Comparison of ENCODE assay signal across 9 cellular contexts in genomic region chr3:184186184-184186901, GRCh38. TPM values are rescaled to one million over a fixed set of nuclear protein-coding genes. Genes with fewer than 3 reads are reported as not detected.
DNase-seq lines count a peak whose midpoint lies in the region; ATAC-seq, FAIRE-seq and TF ChIP-seq lines count a peak whose summit lies in the region.
"Had no signal": no experiment of that assay in that cellular context is flagged by ENCODE, and none has a peak within 500 bp of the region (broad histone marks: within the 10 kb centered on the region; RNA-seq: fewer than 3 reads in every experiment).

A gene with protein sequence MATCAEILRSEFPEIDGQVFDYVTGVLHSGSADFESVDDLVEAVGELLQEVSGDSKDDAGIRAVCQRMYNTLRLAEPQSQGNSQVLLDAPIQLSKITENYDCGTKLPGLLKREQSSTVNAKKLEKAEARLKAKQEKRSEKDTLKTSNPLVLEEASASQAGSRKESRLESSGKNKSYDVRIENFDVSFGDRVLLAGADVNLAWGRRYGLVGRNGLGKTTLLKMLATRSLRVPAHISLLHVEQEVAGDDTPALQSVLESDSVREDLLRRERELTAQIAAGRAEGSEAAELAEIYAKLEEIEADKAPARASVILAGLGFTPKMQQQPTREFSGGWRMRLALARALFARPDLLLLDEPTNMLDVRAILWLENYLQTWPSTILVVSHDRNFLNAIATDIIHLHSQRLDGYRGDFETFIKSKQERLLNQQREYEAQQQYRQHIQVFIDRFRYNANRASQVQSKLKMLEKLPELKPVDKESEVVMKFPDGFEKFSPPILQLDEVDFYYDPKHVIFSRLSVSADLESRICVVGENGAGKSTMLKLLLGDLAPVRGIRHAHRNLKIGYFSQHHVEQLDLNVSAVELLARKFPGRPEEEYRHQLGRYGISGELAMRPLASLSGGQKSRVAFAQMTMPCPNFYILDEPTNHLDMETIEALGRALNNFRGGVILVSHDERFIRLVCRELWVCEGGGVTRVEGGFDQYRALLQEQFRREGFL (plus strand): TSS chr3:184186199. CDS start chr3:184186208, 9 bp downstream.

- FAIRE-seq in astrocyte (lab: Jason Lieb, UNC) (no peak), small intestine (lab: Jason Lieb, UNC) (no peak)
- FAIRE-seq: colon had no signal

- H3K4me1 ChIP-seq in astrocyte (ENCODE audit: insufficient read depth, low read length) = peaks cover 18% of the 10 kb centered on the region
- H3K4me1 ChIP-seq in small intestine (ENCODE audit: control insufficient read depth in 2 of 2, insufficient read depth in 1 of 2, low read depth in 1 of 2, low read length in 1 of 2) = peaks cover 0 to 5% of the 10 kb centered on the region in 2 donors

- H3K9ac ChIP-seq in astrocyte (ENCODE audit: low read length) = peak within 1 kb of the TSS; percentile 99

- H3K27me3 ChIP-seq in astrocyte (ENCODE audit: insufficient read depth, low read length) (no peaks in the 10 kb centered on the region), small intestine (ENCODE audit: control insufficient read depth in 2 of 2, insufficient read depth in 2 of 2, low read length in 2 of 2) (no peaks in the 10 kb centered on the region)

- H3K9me3 Mint-ChIP-seq in IgD-negative memory B cell = no peaks in the 10 kb centered on the region
- no peaks in the 10 kb centered on the region for H3K9me3 Mint-ChIP-seq in astrocyte (ENCODE audit: unreplicated experiment)

- peak; percentile 25 for ATAC-seq in GM21390 (IDR thresholded peaks at IDR 0.05; ENCODE audit: unreplicated experiment)

- DNase-seq in Daoy (ENCODE audit: low read depth) (peak; percentile 54), astrocyte (ENCODE audit: low read depth) (peak; percentile 40), small intestine (peak; percentile 71), pons (ENCODE audit: low spot score) (no peak), NCI-H510A treated with DMSO at 0.1 percent for 48 hours (lab: John Stamatoyannopoulos, UW) (no peak)

- H3K36me3 Mint-ChIP-seq in IgD-negative memory B cell = peaks cover 8% of the 10 kb centered on the region
- H3K36me3 Mint-ChIP-seq in astrocyte (ENCODE audit: low read depth, unreplicated experiment) = peaks cover 29% of the 10 kb centered on the region

- H3K4me3 ChIP-seq in astrocyte (ENCODE audit: insufficient read depth, low read depth, low read length) (peak within 1 kb of the TSS; percentile 100), iPS-11a (ENCODE audit: low read depth, low read length) (peak within 1 kb of the TSS; percentile 98), small intestine (ENCODE audit: low read depth in 1 of 2, low read length in 2 of 2) (peak within 1 kb of the TSS; percentile 79 to 87)

- peak within 1 kb of the TSS; percentile 81 for H3K27ac ChIP-seq in astrocyte (ENCODE audit: low read depth, low read length)
- H3K27ac ChIP-seq in small intestine (ENCODE audit: low read depth in 1 of 2, low read length in 1 of 2) = peak within 1 kb of the TSS; percentile 56 to 85

- peaks cover 11 to 33% (median 25%) of the 10 kb centered on the region in 3 donors for H3K4me1 Mint-ChIP-seq in IgD-negative memory B cell
- peaks cover 13% of the 10 kb centered on the region for H3K4me1 Mint-ChIP-seq in astrocyte (ENCODE audit: low read depth, unreplicated experiment)

- H3K9me3 ChIP-seq in astrocyte (ENCODE audit: insufficient read depth, low read depth, low read length) = no peaks in the 10 kb centered on the region
- H3K9me3 ChIP-seq in small intestine (ENCODE audit: control insufficient read depth, low read depth) = no peaks in the 10 kb centered on the region

- H3K4me3 Mint-ChIP-seq in IgD-negative memory B cell (peak within 1 kb of the TSS; percentile 98 to 99 (median 98)), astrocyte (ENCODE audit: unreplicated experiment) (peak within 1 kb of the TSS; percentile 98)

- H2AFZ ChIP-seq in astrocyte (ENCODE audit: low read depth, low read length) = peak within 1 kb of the TSS; percentile 77

- H4K20me1 ChIP-seq in astrocyte (ENCODE audit: insufficient read depth, low read length) = peaks cover 73% of the 10 kb centered on the region

- no peak for TF ChIP-seq CTCF in astrocyte (IDR thresholded peaks at IDR 0.05; ENCODE audit: insufficient read depth, low read depth, low read length)

- H3K4me2 ChIP-seq in astrocyte (ENCODE audit: low read length) = peak within 1 kb of the TSS; percentile 97

- H3K27ac Mint-ChIP-seq in IgD-negative memory B cell (peak within 1 kb of the TSS; percentile 82 to 94 (median 90)), astrocyte (ENCODE audit: unreplicated experiment) (peak within 1 kb of the TSS; percentile 97)

- H3K27me3 Mint-ChIP-seq in IgD-negative memory B cell (no peaks in the 10 kb centered on the region), astrocyte (ENCODE audit: low read depth, unreplicated experiment) (no peaks in the 10 kb centered on the region)

- WGBS in small intestine, 3 donors = 1% methylated on average over 45 of the region's 45 CpGs

- H3K36me3 ChIP-seq in astrocyte (ENCODE audit: insufficient read depth, low read length) (peaks cover 47% of the 10 kb centered on the region), small intestine (ENCODE audit: control insufficient read depth in 2 of 2, insufficient read depth in 2 of 2, low read length in 2 of 2) (peaks cover 16 to 25% of the 10 kb centered on the region in 2 donors)

- H3K79me2 ChIP-seq in astrocyte (ENCODE audit: insufficient read depth, low read length) = peaks cover 60% of the 10 kb centered on the region

RNA-seq across cellular contexts. Expression of the gene that starts here (rescaled TPM):
- total RNA-seq in Daoy (2014; rRNA removed; shearing (Covaris generic)) = 26.9 and 28.1 TPM in 2 replicates
- polyA plus RNA-seq in IgD-negative memory B cell (49.1 TPM), small intestine (10 to 100 TPM; 43.7 to 93.5 (median 61.6) TPM)
- total RNA-seq in astrocyte = 61.1 and 70.9 TPM in 2 replicates

Comparison
In these comparisons a context has a peak if more than half of its experiments do, and no peak if none do; other contexts are left out.
1. DNase-seq: peak in Daoy (single experiment), astrocyte (single experiment) and small intestine (single experiment); none in pons (single experiment) and NCI-H510A treated with DMSO at 0.1 percent for 48 hours (single experiment).
2. Peak in every context shown above with its lines, with median percentiles within 50 percentile points of each other: H3K4me3 ChIP-seq.